ENCODE assay signal across 8 cellular contexts in genomic region chr5:151252762-151253603, GRCh38. TPM values are rescaled to one million over a fixed set of nuclear protein-coding genes. Genes with fewer than 3 reads are reported as not detected.
DNase-seq lines count a peak whose midpoint lies in the region; ATAC-seq and TF ChIP-seq lines count a peak whose summit lies in the region.

GM2A (plus strand) TSS chr5:151253185; CDS start chr5:151253217, 32 bp downstream.

- no peaks in the 10 kb centered on the region for H4K20me1 ChIP-seq in OCI-LY1 (ENCODE audit: insufficient read depth, low read length)

- ATAC-seq in GM21447 (IDR thresholded peaks at IDR 0.05; ENCODE audit: unreplicated experiment) = peak; percentile 72

- H3K4me1 Mint-ChIP-seq in Calu3 (ENCODE audit: low read depth, unreplicated experiment) = peaks cover 11% of the 10 kb centered on the region

- peak within 1 kb of the TSS; percentile 73 for H3K9ac ChIP-seq in HUES64 (ENCODE audit: low read depth, low read length)
- H3K9ac ChIP-seq in OCI-LY1 (ENCODE audit: low read length) = peak within 1 kb of the TSS; percentile 86

- no peaks in the 10 kb centered on the region for H3K9me2 ChIP-seq in OCI-LY1 (ENCODE audit: low read depth, low read length)

- H3K36me3 Mint-ChIP-seq in Calu3 (ENCODE audit: insufficient read depth, unreplicated experiment) = peaks cover 23% of the 10 kb centered on the region

- in situ Hi-C loops in endometrial microvascular endothelial cells (cut with HindIII; ENCODE audit: inconsistent ontology term, low pct_unique_long_range_greater_than_20kb, low sequenced_read_pairs) = no loop called here

- TSS peak; percentile 73 for BruUV-seq in Calu3 (replicated peaks; lab: Mats Ljungman, UMichigan)

- H3K27me3 ChIP-seq in HUES64 (ENCODE audit: insufficient read depth, low read length) (no peaks in the 10 kb centered on the region), OCI-LY1 (ENCODE audit: insufficient read depth, low read length) (no peaks in the 10 kb centered on the region)

- no peak within 1 kb of the TSS for H2AFZ ChIP-seq in OCI-LY1 (ENCODE audit: low read length)

- DNase-seq in Calu3 (peak; percentile 99), mesenteric fat pad (ENCODE audit: low spot score) (peak; percentile 99)
- DNase-seq in activated CD8-positive, alpha-beta memory T cell treated with anti-CD3 and anti-CD28 coated beads, Interleukin-2, amount 50 U/mL, for 4 hours = peak; percentile 96
- peak; percentile 96 for DNase-seq in stimulated activated CD8-positive, alpha-beta memory T cell treated with anti-CD3 and anti-CD28 coated beads, Interleukin-15, amount 100 ng/mL, for 24 hours (ENCODE audit: low read depth)

- H3K27ac ChIP-seq in HUES64 (ENCODE audit: low read depth, low read length) = no peak within 1 kb of the TSS
- H3K27ac ChIP-seq in OCI-LY1 (ENCODE audit: low read depth, low read length, poor library complexity, severe bottlenecking) = peak within 1 kb of the TSS; percentile 88

- H3F3A ChIP-seq in OCI-LY1 (ENCODE audit: insufficient read depth, low read length) = no peaks in the 10 kb centered on the region

- H3K4me3 Mint-ChIP-seq in Calu3 (ENCODE audit: low read depth, unreplicated experiment) = peak within 1 kb of the TSS; percentile 85

- H3K36me3 ChIP-seq in HUES64 (ENCODE audit: insufficient read depth, low read length) (no peaks in the 10 kb centered on the region), OCI-LY1 (ENCODE audit: insufficient read depth, low read length) (peaks cover 3% of the 10 kb centered on the region; the same call in 1 of the 2 replicates)

- H3K9me3 Mint-ChIP-seq in Calu3 (ENCODE audit: low read depth, unreplicated experiment) = no peaks in the 10 kb centered on the region

- H3K9me3 ChIP-seq in HUES64 (ENCODE audit: insufficient read depth, low read depth, low read length) (no peaks in the 10 kb centered on the region), OCI-LY1 (ENCODE audit: low read length) (no peaks in the 10 kb centered on the region)

- H3K4me1 ChIP-seq in HUES64 (ENCODE audit: insufficient read depth, low read length) = peaks cover 19% of the 10 kb centered on the region
- peaks cover 69% of the 10 kb centered on the region for H3K4me1 ChIP-seq in OCI-LY1 (ENCODE audit: insufficient read depth, low read length, severe bottlenecking)

- peaks cover 22% of the 10 kb centered on the region for H3K27me3 Mint-ChIP-seq in Calu3 (ENCODE audit: unreplicated experiment)

- peak within 1 kb of the TSS; percentile 87 for H3K4me3 ChIP-seq in HUES64 (ENCODE audit: low read length)
- peak within 1 kb of the TSS; percentile 88 for H3K4me3 ChIP-seq in OCI-LY1 (ENCODE audit: low read depth, low read length, poor library complexity, severe bottlenecking)

- CTCF ChIA-PET in Calu3 (lab: Charles Lee) = interaction anchor here (0.6 to 2.2 kb wide), 19 partner anchors 10 to 1832 kb away, joined by 3 to 10 read pairs (median 4); partner anchors contain the start of genes CCDC69, SLC36A1 and SMIM3

- H3K27ac Mint-ChIP-seq in Calu3 (ENCODE audit: unreplicated experiment) = peak within 1 kb of the TSS; percentile 71

- WGBS in HUES64 = under 1% methylated on average over 47 of the region's 52 CpGs

- intact Hi-C loops in Calu3 (cut with micrococcal nuclease; ENCODE audit: unreplicated experiment) = no loop called here

- peaks cover 42% of the 10 kb centered on the region for H3K79me2 ChIP-seq in OCI-LY1 (ENCODE audit: insufficient read depth, low read length)

- TF ChIP-seq CTCF in Calu3 (IDR thresholded peaks at IDR 0.05; ENCODE audit: unreplicated experiment) = no peak
- TF ChIP-seq CTCF in OCI-LY1 (IDR thresholded peaks at IDR 0.05; ENCODE audit: low read length) = no peak

- H3K4me2 ChIP-seq in OCI-LY1 (ENCODE audit: low read length) = peak within 1 kb of the TSS; percentile 88

RNA-seq across cellular contexts. Expression of gene GM2A, which starts in this region (rescaled TPM):
- total RNA-seq in Calu3 (2022) = 21.1 and 22.4 TPM in 2 replicates
- 19.4 TPM for polyA plus RNA-seq in HUES64 (2013, experiment 1 of 2)
- 20.9 TPM for polyA plus RNA-seq in HUES64 (2013, experiment 2 of 2)
- total RNA-seq in endometrial microvascular endothelial cells (ENCODE audit: inconsistent ontology term) = 36.6 TPM
- 38.7 TPM for total RNA-seq in mesenteric fat pad
